Comparison of ENCODE assay signal across 8 cellular contexts in the genomic region with DNA sequence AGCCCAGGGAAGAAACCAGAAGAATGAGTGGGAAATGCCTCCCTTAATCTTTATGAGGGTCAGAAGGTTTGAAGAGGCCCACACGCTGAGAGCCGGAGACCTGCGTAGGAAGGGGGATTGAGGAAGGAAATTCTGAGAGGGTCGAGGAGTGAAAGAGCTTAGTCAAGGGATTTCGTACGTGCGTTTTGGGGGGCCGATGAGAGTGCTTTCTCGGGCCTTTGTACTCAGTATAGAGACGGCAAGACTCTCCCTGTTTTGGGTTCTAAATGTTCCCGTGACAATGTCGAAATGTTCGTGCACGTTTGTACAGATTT. TPM values are rescaled to one million over a fixed set of nuclear protein-coding genes. Genes with fewer than 3 reads are reported as not detected.
DNase-seq lines count a peak whose midpoint lies in the region; ATAC-seq and TF ChIP-seq lines count a peak whose summit lies in the region.

No MANE protein-coding gene starts in this region.

- DNase-seq in caudate nucleus (lab: John Stamatoyannopoulos, UW) (peak in 1 of 61 donors; percentile 76), natural killer cell (no peak), dermis blood vessel endothelial cell (no peak), sciatic nerve (ENCODE audit: low spot score) (no peak)

- intact Hi-C loops in natural killer cell (cut with micrococcal nuclease) (loop anchor here (1.0 to 5.0 kb wide), 2 partner anchors 338 to 538 kb away; a partner anchor contains a TSS), sciatic nerve (cut with DNase I) (no loop called here)

- H3K27ac Mint-ChIP-seq in natural killer cell = no peak overlapping the region

- no peaks in the 10 kb centered on the region for H3K27me3 Mint-ChIP-seq in natural killer cell (ENCODE audit: low read depth in 2 of 2)

- no peaks in the 10 kb centered on the region for H3K36me3 Mint-ChIP-seq in natural killer cell

- peaks cover 13 to 20% of the 10 kb centered on the region in 2 donors for H3K4me1 Mint-ChIP-seq in natural killer cell

- H3K4me3 Mint-ChIP-seq in natural killer cell = no peak overlapping the region

- peak; percentile 3 for ATAC-seq in HG02852 (IDR thresholded peaks at IDR 0.05; ENCODE audit: unreplicated experiment)
- ATAC-seq in natural killer cell = peak in 2 of 3 donors; percentile 2 to 4
- no peak for ATAC-seq in GM21619 (IDR thresholded peaks at IDR 0.05; ENCODE audit: unreplicated experiment)
- ATAC-seq in sciatic nerve = no peak
- no peak for ATAC-seq in GM18868 (IDR thresholded peaks at IDR 0.05; ENCODE audit: unreplicated experiment)

- TF ChIP-seq CTCF in C4-2B (conservative IDR thresholded peaks at IDR 0.05) (no peak), natural killer cell (IDR thresholded peaks at IDR 0.05) (no peak)

- H3K27ac ChIP-seq in C4-2B = peak overlapping the region; percentile 94
- H3K27ac ChIP-seq in caudate nucleus (ENCODE audit: low read depth, low read length) = peak overlapping the region; percentile 97

- no peaks in the 10 kb centered on the region for H3K9me3 Mint-ChIP-seq in natural killer cell

RNA-seq across cellular contexts. Expression of a gene that starts 0.5 kb away (rescaled TPM):
- total RNA-seq in natural killer cell (100 to 1,000 TPM; 109 to 118 (median 115) TPM), dermis blood vessel endothelial cell (210 and 259 TPM in 2 replicates), sciatic nerve (127 TPM)

Comparison
In these comparisons a context has a peak if more than half of its experiments do, and no peak if none do; other contexts are left out.
1. ATAC-seq: peak in HG02852 (single experiment) and natural killer cell (2 of 3); none in GM21619 (single experiment), sciatic nerve (single experiment) and GM18868 (single experiment).